9 cellular contexts compared by ENCODE assay signal in the genomic region with DNA sequence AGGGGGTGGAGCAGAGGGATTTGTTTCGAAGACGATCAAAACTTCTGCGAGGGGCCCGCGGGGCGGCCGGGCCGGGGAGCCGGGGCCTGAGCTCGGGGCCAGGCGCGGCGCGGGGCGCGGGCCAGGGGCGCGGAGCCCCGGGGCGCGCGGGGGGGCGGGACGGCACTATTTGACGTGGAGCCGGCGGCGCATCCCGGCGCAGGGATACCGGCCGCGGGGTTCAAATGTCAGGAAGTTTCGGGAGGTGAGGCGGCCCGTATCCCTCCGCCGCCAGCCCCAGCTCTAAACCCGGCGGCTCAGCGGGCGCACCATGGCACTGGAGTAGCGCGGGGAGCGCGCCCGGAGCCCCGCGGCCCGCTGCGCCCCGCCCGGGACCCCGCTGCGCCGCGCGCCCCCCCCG. TPM values are rescaled to one million over a fixed set of nuclear protein-coding genes. Genes with fewer than 3 reads are reported as not detected.
DNase-seq lines count a peak whose midpoint lies in the region; ATAC-seq and TF ChIP-seq lines count a peak whose summit lies in the region.
"Had no signal": no experiment of that assay in that cellular context is flagged by ENCODE, and none has a peak within 500 bp of the region (broad histone marks: within the 10 kb centered on the region; RNA-seq: fewer than 3 reads in every experiment).

A gene (plus strand): TSS at position 273 of the 400 bp plus-strand sequence. CDS start 522 bp downstream, outside the sequence.

- no peaks in the 10 kb centered on the region for H3K9me3 Mint-ChIP-seq in activated CD8-positive, alpha-beta memory T cell treated with anti-CD3 and anti-CD28 coated beads, Interleukin-2, amount 10 ng/mL, durations not matched to agents 7 days and 5 days (ENCODE audit: low read depth)
- H3K9me3 Mint-ChIP-seq in WTC11 = no peaks in the 10 kb centered on the region

- H3K27me3 Mint-ChIP-seq in activated CD8-positive, alpha-beta memory T cell treated with anti-CD3 and anti-CD28 coated beads, Interleukin-2, amount 10 ng/mL, durations not matched to agents 7 days and 5 days = peaks cover 81% of the 10 kb centered on the region
- peaks cover 94% of the 10 kb centered on the region for H3K27me3 Mint-ChIP-seq in WTC11 (ENCODE audit: low read depth)

- peaks cover 26% of the 10 kb centered on the region for H3K4me1 Mint-ChIP-seq in activated CD8-positive, alpha-beta memory T cell treated with anti-CD3 and anti-CD28 coated beads, Interleukin-2, amount 10 ng/mL, durations not matched to agents 7 days and 5 days
- peaks cover 50% of the 10 kb centered on the region for H3K4me1 Mint-ChIP-seq in WTC11

- H3K27ac ChIP-seq in right atrium auricular region = peak within 1 kb of the TSS in 1 of 2 donors; percentile 16
- no peak within 1 kb of the TSS for H3K27ac ChIP-seq in thoracic aorta
- H3K27ac ChIP-seq: right lobe of liver had no signal

- H3K36me3 Mint-ChIP-seq in activated CD8-positive, alpha-beta memory T cell treated with anti-CD3 and anti-CD28 coated beads, Interleukin-2, amount 10 ng/mL, durations not matched to agents 7 days and 5 days = peaks cover 6% of the 10 kb centered on the region
- no peaks in the 10 kb centered on the region for H3K36me3 Mint-ChIP-seq in WTC11

- H3K27me3 ChIP-seq in right atrium auricular region (peaks cover 5 to 38% of the 10 kb centered on the region in 2 donors), thoracic aorta (replicated peaks; ENCODE audit: insufficient read depth) (peaks cover 10% of the 10 kb centered on the region)

- no peak for DNase-seq in activated CD8-positive, alpha-beta memory T cell treated with anti-CD3 and anti-CD28 coated beads, Interleukin-2, amount 10 ng/mL, durations not matched to agents 7 days and 5 days
- DNase-seq in activated CD8-positive, alpha-beta memory T cell treated with anti-CD3 and anti-CD28 coated beads for 24 hours = no peak
- DNase-seq in WTC11 (ENCODE audit: low spot score) (peak; percentile 65), right atrium auricular region (ENCODE audit: low spot score) (no peak), thoracic aorta (ENCODE audit: low spot score) (no peak)

- peaks cover 0 to 50% of the 10 kb centered on the region in 2 donors for H3K4me1 ChIP-seq in right atrium auricular region
- peaks cover 14 to 49% of the 10 kb centered on the region in 2 donors for H3K4me1 ChIP-seq in thoracic aorta (ENCODE audit: control insufficient read depth in 1 of 2, low read depth in 2 of 2)

- peak within 1 kb of the TSS; percentile 34 to 47 for H3K4me3 ChIP-seq in right atrium auricular region
- H3K4me3 ChIP-seq in thoracic aorta = peak within 1 kb of the TSS; percentile 67
- H3K4me3 ChIP-seq: right lobe of liver had no signal

- no peak for TF ChIP-seq CTCF in WTC11 (IDR thresholded peaks at IDR 0.05)
- TF ChIP-seq CTCF in right atrium auricular region (IDR thresholded peaks at IDR 0.05) = no peak
- no peak for TF ChIP-seq CTCF in thoracic aorta (IDR thresholded peaks at IDR 0.05)

- H3K36me3 ChIP-seq in right atrium auricular region (no peaks in the 10 kb centered on the region), thoracic aorta (no peaks in the 10 kb centered on the region)
- H3K36me3 ChIP-seq: right lobe of liver had no signal

- no peak for ATAC-seq in activated CD8-positive, alpha-beta memory T cell treated with anti-CD3 and anti-CD28 coated beads, Interleukin-2, amount 10 ng/mL, durations not matched to agents 7 days and 5 days
- no peak for ATAC-seq in WTC11
- no peak for ATAC-seq in thoracic aorta (ENCODE audit: insufficient number of reproducible peaks, low FRiP score, low read depth)
- no peak for ATAC-seq in GM19035 (IDR thresholded peaks at IDR 0.05; ENCODE audit: unreplicated experiment)
- ATAC-seq in GM19455 (IDR thresholded peaks at IDR 0.05; ENCODE audit: unreplicated experiment) = no peak
- ATAC-seq in GM19463 (IDR thresholded peaks at IDR 0.05; ENCODE audit: unreplicated experiment) = no peak

- H3K9me3 ChIP-seq in right atrium auricular region = no peaks in the 10 kb centered on the region
- H3K9me3 ChIP-seq in thoracic aorta = no peaks in the 10 kb centered on the region
- H3K9me3 ChIP-seq: right lobe of liver had no signal

- POLR2A ChIA-PET in WTC11 (lab: Charles Lee) = interaction anchor here (1.0 kb wide), 1 partner anchor 22 kb away, joined by 3 read pairs; no protein-coding TSS in a partner anchor

- peak within 1 kb of the TSS; percentile 76 for H3K27ac Mint-ChIP-seq in activated CD8-positive, alpha-beta memory T cell treated with anti-CD3 and anti-CD28 coated beads, Interleukin-2, amount 10 ng/mL, durations not matched to agents 7 days and 5 days
- no peak within 1 kb of the TSS for H3K27ac Mint-ChIP-seq in WTC11

- peak within 1 kb of the TSS; percentile 32 for H3K4me3 Mint-ChIP-seq in activated CD8-positive, alpha-beta memory T cell treated with anti-CD3 and anti-CD28 coated beads, Interleukin-2, amount 10 ng/mL, durations not matched to agents 7 days and 5 days
- H3K4me3 Mint-ChIP-seq in WTC11 = peak within 1 kb of the TSS; percentile 75

- CTCF ChIA-PET in activated CD8-positive, alpha-beta memory T cell treated with anti-CD3 and anti-CD28 coated beads, Interleukin-2, amount 10 ng/mL, durations not matched to agents 7 days and 5 days (lab: Charles Lee) = interaction anchor here (1.3 to 1.5 kb wide), 4 partner anchors 77 to 168 kb away, joined by 3 to 6 read pairs (median 3); no protein-coding TSS in a partner anchor
- CTCF ChIA-PET in WTC11 (lab: Charles Lee) = interaction anchor here (0.9 to 6.0 kb wide), 10 partner anchors 10 to 115 kb away, joined by 3 to 47 read pairs (median 6); no protein-coding TSS in a partner anchor

TF ChIP-seq in WTC11, 78 proteins besides CTCF, POLR2A, EP300 and RAD21:
- peak; percentile 43; the same call in 1 of the 2 replicates for TF ChIP-seq ZNF423 (CRISPR knock-in tag; IDR thresholded peaks at IDR 0.05)
- TF ChIP-seq, protein P1, sequence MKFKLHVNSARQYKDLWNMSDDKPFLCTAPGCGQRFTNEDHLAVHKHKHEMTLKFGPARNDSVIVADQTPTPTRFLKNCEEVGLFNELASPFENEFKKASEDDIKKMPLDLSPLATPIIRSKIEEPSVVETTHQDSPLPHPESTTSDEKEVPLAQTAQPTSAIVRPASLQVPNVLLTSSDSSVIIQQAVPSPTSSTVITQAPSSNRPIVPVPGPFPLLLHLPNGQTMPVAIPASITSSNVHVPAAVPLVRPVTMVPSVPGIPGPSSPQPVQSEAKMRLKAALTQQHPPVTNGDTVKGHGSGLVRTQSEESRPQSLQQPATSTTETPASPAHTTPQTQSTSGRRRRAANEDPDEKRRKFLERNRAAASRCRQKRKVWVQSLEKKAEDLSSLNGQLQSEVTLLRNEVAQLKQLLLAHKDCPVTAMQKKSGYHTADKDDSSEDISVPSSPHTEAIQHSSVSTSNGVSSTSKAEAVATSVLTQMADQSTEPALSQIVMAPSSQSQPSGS (CRISPR knock-in tag; IDR thresholded peaks at IDR 0.05; ENCODE audit: borderline replicate concordance, low read depth) = no peak
TF ChIP-seq in WTC11: peak in this region for 1.

RNA-seq across cellular contexts. Expression of the gene that starts here (rescaled TPM):
- not detected for total RNA-seq in activated CD8-positive, alpha-beta memory T cell treated with anti-CD3 and anti-CD28 coated beads, Interleukin-2, amount 10 ng/mL, durations not matched to agents 7 days and 5 days
- total RNA-seq in WTC11 (2021) (4.6 to 12.4 TPM (median 5.1 TPM) in 3 replicates), right atrium auricular region (1 to 10 TPM in 1 of 2 donors, under 1 TPM in 1; 0.74 to 1.3 TPM), thoracic aorta (not detected)
- total RNA-seq: right lobe of liver had no signal
